In the genomic region with DNA sequence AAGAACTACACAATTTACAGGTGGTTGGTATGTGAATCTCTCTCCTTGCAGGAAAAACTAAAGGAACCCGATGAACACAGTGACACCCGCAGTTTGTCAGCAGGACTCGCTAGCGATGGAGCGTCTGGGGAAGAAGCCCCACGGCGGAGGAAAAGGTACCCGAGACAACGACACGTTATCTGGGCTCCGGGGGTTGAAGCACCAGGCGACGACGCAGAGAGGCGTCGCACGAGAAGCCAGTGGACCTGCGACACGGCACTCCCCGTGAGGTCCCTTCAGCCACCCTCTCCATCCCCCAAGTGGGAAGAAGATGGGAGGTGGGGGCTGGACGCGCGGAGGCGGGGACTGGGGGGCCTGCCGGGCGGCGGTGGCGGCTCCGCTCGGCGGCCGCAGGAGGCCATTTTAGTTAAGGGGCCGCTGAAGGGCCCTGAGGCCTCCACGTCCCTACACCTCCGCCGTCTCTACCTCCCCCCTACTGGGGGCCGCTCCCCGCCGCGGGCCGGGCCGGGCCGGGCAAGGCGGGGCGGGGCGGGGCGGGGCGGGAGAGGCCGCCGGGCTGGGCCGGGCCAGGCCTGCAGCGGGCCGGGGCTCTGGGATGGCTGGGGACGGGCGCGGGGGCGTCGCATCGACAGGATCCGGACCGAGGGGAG, we compare ENCODE assay signal across 8 cellular contexts. TPM values are rescaled to one million over a fixed set of nuclear protein-coding genes. Genes with fewer than 3 reads are reported as not detected.
DNase-seq lines count a peak whose midpoint lies in the region; ATAC-seq and TF ChIP-seq lines count a peak whose summit lies in the region.

No MANE protein-coding gene starts in this region.

- no peaks in the 10 kb centered on the region for H3K27me3 Mint-ChIP-seq in effector memory CD8-positive, alpha-beta T cell

- no peak for TF ChIP-seq CTCF in NB4 (IDR thresholded peaks at IDR 0.05; ENCODE audit: low read depth, low read length)

- peak overlapping the region; percentile 99 for H4K8ac ChIP-seq in mesenchymal stem cell (ENCODE audit: low read length)

- no peaks in the 10 kb centered on the region for H3K9me3 ChIP-seq in mesenchymal stem cell (ENCODE audit: control insufficient read depth, low read length)

- WGBS in mesenchymal stem cell: under 1% methylated on average over 41 of the region's 61 CpGs

- peak overlapping the region; percentile 96 for H3K9ac ChIP-seq in mesenchymal stem cell (ENCODE audit: low read length)

- H2BK12ac ChIP-seq in mesenchymal stem cell (ENCODE audit: low read length in 2 of 2): peak overlapping the region in 1 of 2 experiments; percentile 83

- H3K4me3 ChIP-seq in NB4 (ENCODE audit: low read depth, low read length) (peak overlapping the region; percentile 79), mesenchymal stem cell (ENCODE audit: insufficient read depth in 1 of 2, low read depth in 1 of 2, low read length in 2 of 2) (peak overlapping the region; percentile 96)

- peak overlapping the region; percentile 89 for H2BK15ac ChIP-seq in mesenchymal stem cell (ENCODE audit: low read depth, poor library complexity, severe bottlenecking)

- H2AFZ ChIP-seq in mesenchymal stem cell (ENCODE audit: low read depth, low read length): peak overlapping the region; percentile 36

- H3K18ac ChIP-seq in mesenchymal stem cell (ENCODE audit: low read depth in 1 of 2, low read length in 2 of 2): peak overlapping the region; percentile 90 to 99

- H3K27ac ChIP-seq in mesenchymal stem cell (ENCODE audit: low read length, poor library complexity, severe bottlenecking): peak overlapping the region; percentile 78

- H3K27ac Mint-ChIP-seq in effector memory CD8-positive, alpha-beta T cell: peak overlapping the region; percentile 91 to 93

- CTCF ChIA-PET in HEK293T (lab: Yijun Ruan, JAX): no interaction called here

- H3K4me1 ChIP-seq in mesenchymal stem cell (ENCODE audit: control insufficient read depth, insufficient read depth, low read depth, low read length): peaks cover 7% of the 10 kb centered on the region

- peaks cover 4% of the 10 kb centered on the region for H3K79me1 ChIP-seq in mesenchymal stem cell (replicated peaks; ENCODE audit: low read length, poor library complexity, severe bottlenecking)

- DNase-seq in DMS153 treated with DMSO at 0.1 percent for 48 hours (lab: John Stamatoyannopoulos, UW; ENCODE audit: unreplicated experiment): peak; percentile 55
- DNase-seq in DMS153 (lab: John Stamatoyannopoulos, UW): no peak
- peak; percentile 58 for DNase-seq in HEK293T (ENCODE audit: extremely low spot score)
- DNase-seq in NB4 (ENCODE audit: low read depth): peak; percentile 73
- DNase-seq in activated CD4-positive, alpha-beta T cell treated with anti-CD3 and anti-CD28 coated beads, Interleukin-2, amount 50 U/mL, for 48 hours: peak; percentile 54 to 55
- DNase-seq in effector memory CD8-positive, alpha-beta T cell: peak; percentile 37 to 47 (median 39)
- peak; percentile 63 for DNase-seq in mesenchymal stem cell
- peak; percentile 24 to 34 for DNase-seq in stimulated activated CD8-positive, alpha-beta memory T cell treated with anti-CD3 and anti-CD28 coated beads, Interleukin-15, amount 100 ng/mL, for 48 hours (ENCODE audit: low read depth in 2 of 2)

- peak overlapping the region; percentile 80 for H4K91ac ChIP-seq in mesenchymal stem cell (ENCODE audit: low read length)

- H2AK5ac ChIP-seq in mesenchymal stem cell (ENCODE audit: low read length, severe bottlenecking): no peak overlapping the region

- H3K36me3 Mint-ChIP-seq in effector memory CD8-positive, alpha-beta T cell (ENCODE audit: insufficient read depth): peaks cover 21% of the 10 kb centered on the region

- H3K4me2 ChIP-seq in mesenchymal stem cell (ENCODE audit: low read length, poor library complexity, severe bottlenecking): peak overlapping the region; percentile 60

- H3K14ac ChIP-seq in mesenchymal stem cell (ENCODE audit: low read length in 2 of 2): peak overlapping the region; percentile 62 to 97

- peak overlapping the region; percentile 95 for H2BK120ac ChIP-seq in mesenchymal stem cell (ENCODE audit: low read depth, low read length)

- peak; percentile 45 for ATAC-seq in effector memory CD8-positive, alpha-beta T cell (replicated peaks)

- POLR2A ChIA-PET in HEK293T (lab: Yijun Ruan, JAX): no interaction called here

- peak overlapping the region; percentile 92 to 97 for H3K4ac ChIP-seq in mesenchymal stem cell (ENCODE audit: low read depth in 1 of 2, low read length in 2 of 2)

- peaks cover 4 to 12% of the 10 kb centered on the region in 2 experiments for H3K36me3 ChIP-seq in mesenchymal stem cell (ENCODE audit: control insufficient read depth in 1 of 2, insufficient read depth in 2 of 2, low read depth in 1 of 2, low read length in 2 of 2)

- peaks cover 16 to 34% of the 10 kb centered on the region in 2 donors for H3K4me1 Mint-ChIP-seq in effector memory CD8-positive, alpha-beta T cell (ENCODE audit: low read depth in 2 of 2)

- H3K4me3 Mint-ChIP-seq in effector memory CD8-positive, alpha-beta T cell: peak overlapping the region; percentile 80 to 93

- H3K9me3 Mint-ChIP-seq in effector memory CD8-positive, alpha-beta T cell: no peaks in the 10 kb centered on the region

- TF ChIP-seq POLR2A in NB4 (IDR thresholded peaks at IDR 0.05; ENCODE audit: extremely low read depth, insufficient read length): no peak

- peak overlapping the region in 1 of 2 experiments; percentile 83 for H3K23ac ChIP-seq in mesenchymal stem cell (ENCODE audit: low read length in 2 of 2)

- H3K27me3 ChIP-seq in mesenchymal stem cell (ENCODE audit: control insufficient read depth in 1 of 2, insufficient read depth in 1 of 2, low read length in 2 of 2): no peaks in the 10 kb centered on the region

- no peak overlapping the region for H2BK5ac ChIP-seq in mesenchymal stem cell (ENCODE audit: low read depth, low read length, poor library complexity, severe bottlenecking)

TF ChIP-seq in HEK293T, 16 proteins besides CTCF, POLR2A, EP300 and RAD21:
- TF ChIP-seq LEF1 (IDR thresholded peaks at IDR 0.05; ENCODE audit: borderline replicate concordance) (no peak), SP1 (IDR thresholded peaks at IDR 0.05) (no peak), FOXA1 (IDR thresholded peaks at IDR 0.05) (no peak), NFRKB (IDR thresholded peaks at IDR 0.05) (no peak)
- TF ChIP-seq, protein P1, sequence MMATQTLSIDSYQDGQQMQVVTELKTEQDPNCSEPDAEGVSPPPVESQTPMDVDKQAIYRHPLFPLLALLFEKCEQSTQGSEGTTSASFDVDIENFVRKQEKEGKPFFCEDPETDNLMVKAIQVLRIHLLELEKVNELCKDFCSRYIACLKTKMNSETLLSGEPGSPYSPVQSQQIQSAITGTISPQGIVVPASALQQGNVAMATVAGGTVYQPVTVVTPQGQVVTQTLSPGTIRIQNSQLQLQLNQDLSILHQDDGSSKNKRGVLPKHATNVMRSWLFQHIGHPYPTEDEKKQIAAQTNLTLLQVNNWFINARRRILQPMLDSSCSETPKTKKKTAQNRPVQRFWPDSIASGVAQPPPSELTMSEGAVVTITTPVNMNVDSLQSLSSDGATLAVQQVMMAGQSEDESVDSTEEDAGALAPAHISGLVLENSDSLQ (IDR thresholded peaks at IDR 0.05): no peak

RNA-seq across cellular contexts. Expression of a gene that starts 0.9 kb away (rescaled TPM):
- polyA plus RNA-seq in mesenchymal stem cell (2013, experiment 1 of 2): 46.5 TPM
- 47.9 TPM for polyA plus RNA-seq in mesenchymal stem cell (2013, experiment 2 of 2)
